15 cellular contexts compared by ENCODE assay signal in genomic region chr9:112162644-112163413, GRCh38. TPM values are rescaled to one million over a fixed set of nuclear protein-coding genes. Genes with fewer than 3 reads are reported as not detected.
DNase-seq lines count a peak whose midpoint lies in the region; ATAC-seq and TF ChIP-seq lines count a peak whose summit lies in the region.
"Had no signal": no experiment of that assay in that cellular context is flagged by ENCODE, and none has a peak within 500 bp of the region (broad histone marks: within the 10 kb centered on the region; RNA-seq: fewer than 3 reads in every experiment).

No MANE protein-coding gene starts in this region.

- DNase-seq in Caco-2 (peak in 1 of 2 experiments; percentile 43), OCI-LY7 (ENCODE audit: low spot score) (peak; percentile 22), left colon (no peak), iPS-NIHi7 (ENCODE audit: extremely low spot score) (no peak)
- DNase-seq in stimulated activated CD4-positive, alpha-beta T cell treated with anti-CD3 and anti-CD28 coated beads, Interleukin-2, amount 100 ng/mL, for 24 hours: no peak
- DNase-seq: foreskin keratinocyte, HCEC 1CT, NCI-H2029 treated with DMSO at 0.1 percent for 48 hours, NCI-H748 treated with DMSO at 0.1 percent for 48 hours, thyroid gland had no signal

- no peak overlapping the region for H2AFZ ChIP-seq in OCI-LY7 (ENCODE audit: low read length)
- H2AFZ ChIP-seq: neural progenitor cell had no signal

- H3K4me3 Mint-ChIP-seq in Caco-2 (ENCODE audit: unreplicated experiment): peak overlapping the region; percentile 55
- no peak overlapping the region for H3K4me3 Mint-ChIP-seq in activated T-helper 17 cell treated with anti-CD3 and anti-CD28 coated beads, Interleukin-2, amount 50 U/mL, for 72 hours
- H3K4me3 Mint-ChIP-seq: neural progenitor cell had no signal

- intact Hi-C loops in Caco-2 (cut with micrococcal nuclease; ENCODE audit: unreplicated experiment): no loop called here
- intact Hi-C loops in OCI-LY7 (cut with micrococcal nuclease; ENCODE audit: unreplicated experiment): no loop called here
- intact Hi-C loops in left colon (cut with DNase I, micrococcal nuclease): no loop called here

- no peaks in the 10 kb centered on the region for H3K9me3 Mint-ChIP-seq in Caco-2 (ENCODE audit: unreplicated experiment)
- no peaks in the 10 kb centered on the region for H3K9me3 Mint-ChIP-seq in activated T-helper 17 cell treated with anti-CD3 and anti-CD28 coated beads, Interleukin-2, amount 50 U/mL, for 72 hours
- H3K9me3 Mint-ChIP-seq: neural progenitor cell had no signal

- H3K9me3 ChIP-seq in Caco-2 (no peaks in the 10 kb centered on the region), OCI-LY7 (ENCODE audit: low read length) (no peaks in the 10 kb centered on the region)
- H3K9me3 ChIP-seq: right atrium auricular region, thyroid gland had no signal

- no peaks in the 10 kb centered on the region for H3K9me2 ChIP-seq in OCI-LY7 (ENCODE audit: insufficient read depth, low read length)

- ATAC-seq in HG03432 (IDR thresholded peaks at IDR 0.05; ENCODE audit: unreplicated experiment) (peak; percentile 53), left colon (peak; percentile 73), HG03469 (IDR thresholded peaks at IDR 0.05; ENCODE audit: unreplicated experiment) (no peak)
- no peak for ATAC-seq in activated T-helper 17 cell treated with anti-CD3 and anti-CD28 coated beads, Interleukin-2, amount 50 U/mL, for 72 hours (replicated peaks)
- ATAC-seq: foreskin keratinocyte had no signal

- no peaks in the 10 kb centered on the region for H3K27me3 ChIP-seq in Caco-2 (replicated peaks; ENCODE audit: control insufficient read depth, insufficient read depth, low read length)
- H3K27me3 ChIP-seq: foreskin keratinocyte, neural progenitor cell, right atrium auricular region, thyroid gland had no signal

- no peaks in the 10 kb centered on the region for H3K27me3 Mint-ChIP-seq in Caco-2 (ENCODE audit: insufficient read depth, unreplicated experiment)
- no peaks in the 10 kb centered on the region for H3K27me3 Mint-ChIP-seq in activated T-helper 17 cell treated with anti-CD3 and anti-CD28 coated beads, Interleukin-2, amount 50 U/mL, for 72 hours

- H3K27ac ChIP-seq in OCI-LY7 (ENCODE audit: low read depth, low read length, poor library complexity, severe bottlenecking): no peak overlapping the region
- H3K27ac ChIP-seq: foreskin keratinocyte, neural progenitor cell, right atrium auricular region, thyroid gland had no signal

- CTCF ChIA-PET in Caco-2 (lab: Charles Lee) (interaction anchor here (0.6 to 2.1 kb wide), 3 partner anchors 14 to 50 kb away, joined by 4 to 5 read pairs (median 5); no protein-coding TSS in a partner anchor), OCI-LY7 (lab: Charles Lee; ENCODE audit: unreplicated experiment) (interaction anchor here (0.6 kb wide), 1 partner anchor 484 kb away, joined by 3 read pairs; no protein-coding TSS in a partner anchor)

- no peaks in the 10 kb centered on the region for H4K20me1 ChIP-seq in OCI-LY7 (ENCODE audit: insufficient read depth, low read length)

- H3K79me2 ChIP-seq in OCI-LY7 (ENCODE audit: insufficient read depth, low read depth, low read length): no peaks in the 10 kb centered on the region

- peak overlapping the region; percentile 33; the same call in 1 of the 2 replicates for H3K4me2 ChIP-seq in OCI-LY7 (ENCODE audit: low read length)
- H3K4me2 ChIP-seq: neural progenitor cell had no signal

- H3K36me3 Mint-ChIP-seq in Caco-2 (ENCODE audit: insufficient read depth, unreplicated experiment): peaks cover 14% of the 10 kb centered on the region
- H3K36me3 Mint-ChIP-seq in activated T-helper 17 cell treated with anti-CD3 and anti-CD28 coated beads, Interleukin-2, amount 50 U/mL, for 72 hours (ENCODE audit: low read depth): no peaks in the 10 kb centered on the region
- H3K36me3 Mint-ChIP-seq: neural progenitor cell had no signal

- BruUV-seq in Caco-2 (replicated peaks; lab: Mats Ljungman, UMichigan): TSS peak; percentile 82
- no TSS peak for BruUV-seq in OCI-LY7 (replicated peaks; lab: Mats Ljungman, UMichigan)

- H3K36me3 ChIP-seq in Caco-2 (ENCODE audit: control insufficient read depth, insufficient read depth, low read length) (no peaks in the 10 kb centered on the region), OCI-LY7 (ENCODE audit: insufficient read depth, low read length) (no peaks in the 10 kb centered on the region)
- H3K36me3 ChIP-seq: neural progenitor cell, right atrium auricular region, thyroid gland had no signal

- H3K4me1 ChIP-seq in Caco-2: peaks cover 74% of the 10 kb centered on the region
- H3K4me1 ChIP-seq in OCI-LY7 (ENCODE audit: insufficient read depth, low read length, poor library complexity, severe bottlenecking): no peaks in the 10 kb centered on the region
- H3K4me1 ChIP-seq: foreskin keratinocyte had no signal

- no peak overlapping the region for H3K4me3 ChIP-seq in Caco-2 (ENCODE audit: low read depth, low read length)
- H3K4me3 ChIP-seq in OCI-LY7 (ENCODE audit: low read depth, low read length, poor library complexity, severe bottlenecking): no peak overlapping the region
- H3K4me3 ChIP-seq: neural progenitor cell, right atrium auricular region, thyroid gland had no signal

- peak overlapping the region; percentile 70 for H3K27ac Mint-ChIP-seq in Caco-2 (ENCODE audit: unreplicated experiment)
- no peak overlapping the region for H3K27ac Mint-ChIP-seq in activated T-helper 17 cell treated with anti-CD3 and anti-CD28 coated beads, Interleukin-2, amount 50 U/mL, for 72 hours
- H3K27ac Mint-ChIP-seq: neural progenitor cell had no signal

- H3K4me1 Mint-ChIP-seq in Caco-2 (ENCODE audit: low read depth, unreplicated experiment): peaks cover 21% of the 10 kb centered on the region
- no peaks in the 10 kb centered on the region for H3K4me1 Mint-ChIP-seq in activated T-helper 17 cell treated with anti-CD3 and anti-CD28 coated beads, Interleukin-2, amount 50 U/mL, for 72 hours

- POLR2A ChIA-PET in Caco-2 (lab: Charles Lee) (interaction anchor here (0.6 to 0.7 kb wide), 2 partner anchors 13 to 157 kb away, joined by 3 to 4 read pairs; no protein-coding TSS in a partner anchor), OCI-LY7 (lab: Charles Lee) (interaction anchor here (0.6 to 2.3 kb wide), 3 partner anchors 10 to 208 kb away, joined by 5 to 9 read pairs (median 8); no protein-coding TSS in a partner anchor)

- TF ChIP-seq CTCF in Caco-2 (IDR thresholded peaks at IDR 0.05; ENCODE audit: insufficient read depth in 1 of 2, low read depth in 1 of 2, low read length in 1 of 2, severe bottlenecking in 1 of 2, unreplicated experiment in 1 of 2) (no peak), OCI-LY7 (conservative IDR thresholded peaks at IDR 0.05; ENCODE audit: low read length) (no peak)

RNA-seq across cellular contexts. Expression of gene SUSD1, which starts 12.3 kb away (rescaled TPM):
- total RNA-seq in Caco-2 (2022) (53.4 and 60.1 TPM in 2 replicates), OCI-LY7 (2022) (0.28 and 0.32 TPM in 2 replicates), left colon (10 to 100 TPM; 22.9 to 27.4 TPM)
- total RNA-seq in OCI-LY7 (2014; rRNA removed; shearing (Covaris generic)): 0.85 TPM in 1 of 2 replicates, not detected in the other
- 1 to 10 TPM; 1.8 to 6.3 TPM for total RNA-seq in activated T-helper 17 cell treated with anti-CD3 and anti-CD28 coated beads, Interleukin-2, amount 50 U/mL, for 72 hours

Comparison
In these comparisons a context has a peak if more than half of its experiments do, and no peak if none do; other contexts are left out.
1. ATAC-seq: peak in HG03432 (single experiment) and left colon (single experiment); none in activated T-helper 17 cell treated with anti-CD3 and anti-CD28 coated beads, Interleukin-2, amount 50 U/mL, for 72 hours (single experiment) and HG03469 (single experiment).